In genomic region chr20:50918403-50918802, GRCh38 we compare ENCODE assay signal across 16 cellular contexts. TPM values are rescaled to one million over a fixed set of nuclear protein-coding genes. Genes with fewer than 3 reads are reported as not detected.
DNase-seq lines count a peak whose midpoint lies in the region; ATAC-seq and TF ChIP-seq lines count a peak whose summit lies in the region.
"Had no signal": no experiment of that assay in that cellular context is flagged by ENCODE, and none has a peak within 500 bp of the region (broad histone marks: within the 10 kb centered on the region; RNA-seq: fewer than 3 reads in every experiment).

No MANE protein-coding gene starts in this region.

- POLR2A ChIA-PET in CD4-positive, alpha-beta T cell (lab: Charles Lee) = interaction anchor here (0.5 to 1.1 kb wide), 2 partner anchors 10 to 23 kb away, joined by 3 to 4 read pairs; no protein-coding TSS in a partner anchor
- POLR2A ChIA-PET in naive thymus-derived CD4-positive, alpha-beta T cell (lab: Charles Lee) = interaction anchor here (0.6 kb wide), 1 partner anchor 136 kb away, joined by 5 read pairs; no protein-coding TSS in a partner anchor

- no peak for ATAC-seq in CD4-positive, alpha-beta T cell (ENCODE audit: poor library complexity)
- ATAC-seq in naive thymus-derived CD4-positive, alpha-beta T cell = no peak
- ATAC-seq: left ventricle myocardium superior; pancreas; stimulated activated naive CD8-positive, alpha-beta T cell treated with anti-CD3 and anti-CD28 coated beads, Interleukin-15, amount 100 ng/mL, for 72 hours had no signal

- H2AFZ ChIP-seq in Karpas-422 (ENCODE audit: low read length) (no peak overlapping the region), mammary epithelial cell (ENCODE audit: low read depth, low read length) (no peak overlapping the region)

- WGBS in mammary epithelial cell (ENCODE audit: low coverage, missing lambda C conversion rate) = 51% methylated on average over 3 of the region's 3 CpGs

- H3K27me3 ChIP-seq in CD4-positive, alpha-beta T cell (ENCODE audit: control insufficient read depth, insufficient read depth, low read length) = no peaks in the 10 kb centered on the region
- H3K27me3 ChIP-seq in Karpas-422 (ENCODE audit: low read length) (no peaks in the 10 kb centered on the region), mammary epithelial cell (ENCODE audit: insufficient read depth, low read length) (no peaks in the 10 kb centered on the region)
- H3K27me3 ChIP-seq in naive thymus-derived CD4-positive, alpha-beta T cell (ENCODE audit: control insufficient read depth in 2 of 2, insufficient read depth in 2 of 2, low read length in 2 of 2) = no peaks in the 10 kb centered on the region
- H3K27me3 ChIP-seq: colonic mucosa, pancreas had no signal

- in situ Hi-C loops in mammary epithelial cell (cut with MboI; ENCODE audit: low sequenced_read_pairs in 2 of 2) = loop anchor here in 1 of 2 donors (10.0 kb wide), 1 partner anchor 104 kb away; no protein-coding TSS in a partner anchor

- no peaks in the 10 kb centered on the region for H3K9me3 ChIP-seq in CD4-positive, alpha-beta T cell (ENCODE audit: control insufficient read depth, low read length)
- H3K9me3 ChIP-seq in Karpas-422 (ENCODE audit: low read length) (no peaks in the 10 kb centered on the region), mammary epithelial cell (replicated peaks; ENCODE audit: insufficient read depth, low read length) (no peaks in the 10 kb centered on the region)
- no peaks in the 10 kb centered on the region for H3K9me3 ChIP-seq in naive thymus-derived CD4-positive, alpha-beta T cell (ENCODE audit: control insufficient read depth in 2 of 3, low read length in 3 of 3)
- H3K9me3 ChIP-seq: colonic mucosa, pancreas had no signal

- no peak for TF ChIP-seq CTCF in CD4-positive, alpha-beta T cell (IDR thresholded peaks at IDR 0.05)
- no peak for TF ChIP-seq CTCF in mammary epithelial cell (conservative IDR thresholded peaks at IDR 0.05 in 1 of 2, IDR thresholded peaks at IDR 0.05 in 1 of 2; ENCODE audit: extremely low read depth in 1 of 2, insufficient read depth in 1 of 2, low read depth in 1 of 2, low read length in 2 of 2)

- no peaks in the 10 kb centered on the region for H3K27me3 Mint-ChIP-seq in CD4-positive, alpha-beta T cell
- H3K27me3 Mint-ChIP-seq in naive thymus-derived CD4-positive, alpha-beta T cell = no peaks in the 10 kb centered on the region
- H3K27me3 Mint-ChIP-seq: stimulated activated naive CD8-positive, alpha-beta T cell treated with anti-CD3 and anti-CD28 coated beads, Interleukin-15, amount 100 ng/mL, for 72 hours had no signal

- H3K27ac ChIP-seq in CD4-positive, alpha-beta T cell (ENCODE audit: low read depth, low read length) = no peak overlapping the region
- H3K27ac ChIP-seq in Karpas-422 (ENCODE audit: low read length) (peak overlapping the region; percentile 90), mammary epithelial cell (ENCODE audit: insufficient read depth, low read depth, low read length) (peak overlapping the region; percentile 21)
- no peak overlapping the region for H3K27ac ChIP-seq in naive thymus-derived CD4-positive, alpha-beta T cell (ENCODE audit: low read depth, low read length)
- H3K27ac ChIP-seq: colonic mucosa, pancreas had no signal

- H3K4me3 ChIP-seq in Karpas-422 (ENCODE audit: low read length) (peak overlapping the region; percentile 48; the same call in 1 of the 2 replicates), mammary epithelial cell (replicated peaks in 1 of 3; ENCODE audit: insufficient read depth in 1 of 3, low read depth in 2 of 3, low read length in 3 of 3) (no peak overlapping the region)
- no peak overlapping the region for H3K4me3 ChIP-seq in naive thymus-derived CD4-positive, alpha-beta T cell (ENCODE audit: low read length)
- H3K4me3 ChIP-seq: colonic mucosa, pancreas had no signal

- H3K9ac ChIP-seq in Karpas-422 (ENCODE audit: low read length) = peak overlapping the region; percentile 1; the same call in 1 of the 2 replicates
- H3K9ac ChIP-seq in mammary epithelial cell (ENCODE audit: insufficient read depth, low read length) = no peak overlapping the region

- H3K4me1 ChIP-seq in Karpas-422 (ENCODE audit: low read length) (peaks cover 99% of the 10 kb centered on the region), mammary epithelial cell (ENCODE audit: insufficient read depth, low read length) (peaks cover 47% of the 10 kb centered on the region)
- H3K4me1 ChIP-seq in naive thymus-derived CD4-positive, alpha-beta T cell (ENCODE audit: control insufficient read depth in 2 of 2, insufficient read depth in 2 of 2, low read length in 2 of 2) = peaks cover 37 to 56% of the 10 kb centered on the region in 2 donors

- CTCF ChIA-PET in CD4-positive, alpha-beta T cell (lab: Charles Lee) = interaction anchor here (3.5 kb wide), 1 partner anchor 11 kb away, joined by 31 read pairs; no protein-coding TSS in a partner anchor
- CTCF ChIA-PET in mammary epithelial cell (lab: Charles Lee; ENCODE audit: low non-redundant PET) = no interaction called here
- CTCF ChIA-PET in naive thymus-derived CD4-positive, alpha-beta T cell (lab: Charles Lee) = no interaction called here

- H3K79me2 ChIP-seq in Karpas-422 (ENCODE audit: low read length) = peaks cover 97% of the 10 kb centered on the region
- H3K79me2 ChIP-seq in mammary epithelial cell (ENCODE audit: insufficient read depth, low read length) = peaks cover 100% of the 10 kb centered on the region

- H3K4me2 ChIP-seq in Karpas-422 (ENCODE audit: low read depth, low read length, poor library complexity, severe bottlenecking) (peak overlapping the region; percentile 70), mammary epithelial cell (ENCODE audit: insufficient read depth, low read depth, low read length) (no peak overlapping the region)

- H3K36me3 ChIP-seq in Karpas-422 (ENCODE audit: insufficient read depth, low read length) (peaks cover 54% of the 10 kb centered on the region), mammary epithelial cell (ENCODE audit: insufficient read depth, low read length) (peaks cover 3% of the 10 kb centered on the region)
- H3K36me3 ChIP-seq in naive thymus-derived CD4-positive, alpha-beta T cell (ENCODE audit: control insufficient read depth in 2 of 3, insufficient read depth in 3 of 3, low read length in 3 of 3) = peaks cover 0 to 2% (median 0%) of the 10 kb centered on the region in 3 experiments
- H3K36me3 ChIP-seq: colonic mucosa had no signal

- H3K27ac Mint-ChIP-seq in CD4-positive, alpha-beta T cell = peak overlapping the region; percentile 78
- H3K27ac Mint-ChIP-seq in naive thymus-derived CD4-positive, alpha-beta T cell = peak overlapping the region in 7 of 9 donors; percentile 46 to 84 (median 63)
- H3K27ac Mint-ChIP-seq: activated T-helper 1 cell treated with anti-CD3 and anti-CD28 coated beads, Interleukin-12 subunit alpha, Interleukin-12 subunit beta, Interleukin-2, Interleukin-4 antibody, amounts not matched to agents 30 ng/mL and 10 ng/mL and 1 ng/mL, durations not matched to agents 14 hours and 24 hours and 36 hours had no signal

- peaks cover 82% of the 10 kb centered on the region for H4K20me1 ChIP-seq in Karpas-422 (ENCODE audit: insufficient read depth, low read depth, low read length)
- H4K20me1 ChIP-seq in mammary epithelial cell (ENCODE audit: insufficient read depth, low read length) = peaks cover 2% of the 10 kb centered on the region

- H3K9me3 Mint-ChIP-seq in CD4-positive, alpha-beta T cell = no peaks in the 10 kb centered on the region
- no peaks in the 10 kb centered on the region for H3K9me3 Mint-ChIP-seq in naive thymus-derived CD4-positive, alpha-beta T cell
- H3K9me3 Mint-ChIP-seq: activated T-helper 1 cell treated with anti-CD3 and anti-CD28 coated beads, Interleukin-12 subunit alpha, Interleukin-12 subunit beta, Interleukin-2, Interleukin-4 antibody, amounts not matched to agents 30 ng/mL and 10 ng/mL and 1 ng/mL, durations not matched to agents 14 hours and 24 hours and 36 hours; stimulated activated naive CD8-positive, alpha-beta T cell treated with anti-CD3 and anti-CD28 coated beads, Interleukin-15, amount 100 ng/mL, for 72 hours had no signal

- no peaks in the 10 kb centered on the region for H3K9me2 ChIP-seq in Karpas-422 (replicated peaks; ENCODE audit: insufficient read depth, low read length)

- BruUV-seq in mammary epithelial cell (replicated peaks; lab: Mats Ljungman, UMichigan) = no TSS peak

- intact Hi-C loops in CD4-positive, alpha-beta T cell (cut with DNase I, micrococcal nuclease) = no loop called here
- intact Hi-C loops in mammary epithelial cell (cut with micrococcal nuclease) = no loop called here
- intact Hi-C loops in naive thymus-derived CD4-positive, alpha-beta T cell (cut with micrococcal nuclease) = no loop called here
- intact Hi-C loops in cardiac septum (cut with DNase I) = no loop called here

- no peak for DNase-seq in CD4-positive, alpha-beta T cell
- DNase-seq in Karpas-422 (no peak), mammary epithelial cell (no peak), NCI-H2081 treated with DMSO at 0.1 percent for 48 hours (lab: John Stamatoyannopoulos, UW) (no peak), LoVo (ENCODE audit: low spot score) (no peak), NCI-H2029 treated with DMSO at 0.1 percent for 48 hours (lab: John Stamatoyannopoulos, UW) (no peak), cardiac septum (ENCODE audit: low spot score) (no peak)
- no peak for DNase-seq in naive thymus-derived CD4-positive, alpha-beta T cell
- DNase-seq: activated CD4-positive, CD25-positive, alpha-beta regulatory T cell; colonic mucosa; left ventricle myocardium superior; NCI-H1092; NCI-H526 treated with DMSO at 0.1 percent for 48 hours; pancreas; stimulated activated naive CD8-positive, alpha-beta T cell treated with anti-CD3 and anti-CD28 coated beads, Interleukin-15, amount 100 ng/mL, for 72 hours had no signal

- no peak overlapping the region for H3K4me3 Mint-ChIP-seq in CD4-positive, alpha-beta T cell
- H3K4me3 Mint-ChIP-seq in naive thymus-derived CD4-positive, alpha-beta T cell = peak overlapping the region in 5 of 10 donors; percentile 24 to 58 (median 46)
- H3K4me3 Mint-ChIP-seq: activated T-helper 1 cell treated with anti-CD3 and anti-CD28 coated beads, Interleukin-12 subunit alpha, Interleukin-12 subunit beta, Interleukin-2, Interleukin-4 antibody, amounts not matched to agents 30 ng/mL and 10 ng/mL and 1 ng/mL, durations not matched to agents 14 hours and 24 hours and 36 hours; stimulated activated naive CD8-positive, alpha-beta T cell treated with anti-CD3 and anti-CD28 coated beads, Interleukin-15, amount 100 ng/mL, for 72 hours had no signal

- peaks cover 49% of the 10 kb centered on the region for H3K36me3 Mint-ChIP-seq in CD4-positive, alpha-beta T cell (ENCODE audit: low read depth)
- H3K36me3 Mint-ChIP-seq in naive thymus-derived CD4-positive, alpha-beta T cell = peaks cover 0 to 16% (median 5%) of the 10 kb centered on the region in 5 donors

- peaks cover 94% of the 10 kb centered on the region for H3K4me1 Mint-ChIP-seq in CD4-positive, alpha-beta T cell (ENCODE audit: low read depth)
- H3K4me1 Mint-ChIP-seq in naive thymus-derived CD4-positive, alpha-beta T cell = peaks cover 53 to 96% (median 91%) of the 10 kb centered on the region in 7 donors

- dilution Hi-C loops in mammary epithelial cell (cut with HindIII; ENCODE audit: low sequenced_read_pairs) = loop anchor here (5.0 kb wide), 1 partner anchor 136 kb away; no protein-coding TSS in a partner anchor

RNA-seq across cellular contexts. Expression of gene ADNP, which starts 12.8 kb away (rescaled TPM):
- total RNA-seq in CD4-positive, alpha-beta T cell = 10 to 100 TPM; 41.9 to 47.1 TPM
- 40.1 and 55.5 TPM in 2 replicates for total RNA-seq in Karpas-422 (2014; rRNA removed; shearing (Covaris generic); ENCODE audit: low replicate concordance)
- 10 to 100 TPM; 34.0 to 63.2 TPM for total RNA-seq in mammary epithelial cell
- 20.4 TPM for polyA plus RNA-seq in mammary epithelial cell
- 69.3 TPM for polyA minus RNA-seq in mammary epithelial cell
- total RNA-seq in naive thymus-derived CD4-positive, alpha-beta T cell = 10 to 100 TPM; 51.9 to 73.2 (median 66.3) TPM
- 10 to 100 TPM in 1 of 2 donors, 1 to 10 TPM in 1; 9.6 to 11.0 TPM for polyA plus RNA-seq in naive thymus-derived CD4-positive, alpha-beta T cell
- 32.8 TPM for total RNA-seq in cardiac septum

RNA-seq across cellular contexts. Expression of gene DPM1, which starts 39.9 kb away (rescaled TPM):
- 10 to 100 TPM; 44.5 to 46.5 TPM for total RNA-seq in CD4-positive, alpha-beta T cell
- 37.5 and 67.2 TPM in 2 replicates for total RNA-seq in Karpas-422 (2014; rRNA removed; shearing (Covaris generic); ENCODE audit: low replicate concordance)
- total RNA-seq in mammary epithelial cell (10 to 100 TPM; 63.5 to 63.9 TPM), cardiac septum (48.6 TPM)
- polyA plus RNA-seq in mammary epithelial cell = 71.9 TPM
- polyA minus RNA-seq in mammary epithelial cell = 14.3 TPM
- total RNA-seq in naive thymus-derived CD4-positive, alpha-beta T cell = 10 to 100 TPM; 19.4 to 47.8 (median 40.5) TPM
- polyA plus RNA-seq in naive thymus-derived CD4-positive, alpha-beta T cell = 10 to 100 TPM; 73.8 to 80.9 TPM

RNA-seq across cellular contexts. Expression of gene MOCS3, which starts 40.2 kb away (rescaled TPM):
- total RNA-seq in CD4-positive, alpha-beta T cell = 1 to 10 TPM; 2.7 to 3.0 TPM
- 4.8 and 5.5 TPM in 2 replicates for total RNA-seq in Karpas-422 (2014; rRNA removed; shearing (Covaris generic); ENCODE audit: low replicate concordance)
- total RNA-seq in mammary epithelial cell (10 to 100 TPM in 1 of 2 donors, 1 to 10 TPM in 1; 7.2 to 10.8 TPM), cardiac septum (2.8 TPM)
- polyA plus RNA-seq in mammary epithelial cell = 6.8 TPM
- 4.8 TPM for polyA minus RNA-seq in mammary epithelial cell
- total RNA-seq in naive thymus-derived CD4-positive, alpha-beta T cell = 1 to 10 TPM; 2.5 to 8.9 (median 5.2) TPM
- polyA plus RNA-seq in naive thymus-derived CD4-positive, alpha-beta T cell = 1 to 10 TPM; 5.2 to 5.5 TPM

Comparison
In these comparisons a context has a peak if more than half of its experiments do, and no peak if none do; other contexts are left out.
1. H3K27ac ChIP-seq: peak in Karpas-422 (single experiment) and mammary epithelial cell (single experiment); none in CD4-positive, alpha-beta T cell (single experiment) and naive thymus-derived CD4-positive, alpha-beta T cell (single experiment).